Comparison of ENCODE assay signal across 9 cellular contexts in genomic region chr3:73432021-73432722, GRCh38.
DNase-seq lines count a peak whose midpoint lies in the region; ATAC-seq and TF ChIP-seq lines count a peak whose summit lies in the region.
"Had no signal": no experiment of that assay in that cellular context is flagged by ENCODE, and none has a peak within 500 bp of the region (broad histone marks: within the 10 kb centered on the region; RNA-seq: fewer than 3 reads in every experiment).

No MANE protein-coding gene starts in this region.

- H3K27me3 ChIP-seq in CD4-positive, alpha-beta T cell (ENCODE audit: control insufficient read depth, insufficient read depth, low read length): no peaks in the 10 kb centered on the region
- H3K27me3 ChIP-seq: SJSA1 had no signal

- intact Hi-C loops in CD4-positive, alpha-beta T cell (cut with DNase I, micrococcal nuclease): loop anchor here in 1 of 2 experiments (5.0 kb wide), 1 partner anchor 330 kb away; no protein-coding TSS in a partner anchor

- H3K9me3 Mint-ChIP-seq in CD4-positive, alpha-beta T cell: no peaks in the 10 kb centered on the region

- H3K27me3 Mint-ChIP-seq in CD4-positive, alpha-beta T cell: peaks cover 18% of the 10 kb centered on the region

- H3K9me3 ChIP-seq in CD4-positive, alpha-beta T cell (ENCODE audit: control insufficient read depth, low read length): no peaks in the 10 kb centered on the region
- H3K9me3 ChIP-seq: SJSA1 had no signal

- H3K27ac Mint-ChIP-seq in CD4-positive, alpha-beta T cell: no peak overlapping the region

- CTCF ChIA-PET in CD4-positive, alpha-beta T cell (lab: Charles Lee): no interaction called here

- H3K4me3 Mint-ChIP-seq in CD4-positive, alpha-beta T cell: no peak overlapping the region

- no peaks in the 10 kb centered on the region for H3K36me3 Mint-ChIP-seq in CD4-positive, alpha-beta T cell (ENCODE audit: low read depth)

- no peak overlapping the region for H3K27ac ChIP-seq in CD4-positive, alpha-beta T cell (ENCODE audit: low read depth, low read length)
- H3K27ac ChIP-seq: SJSA1 had no signal

- DNase-seq in CD4-positive, alpha-beta T cell: no peak
- peak; percentile 43 for DNase-seq in GM20000 (ENCODE audit: low spot score)
- DNase-seq in NCI-H748 (lab: John Stamatoyannopoulos, UW; ENCODE audit: unreplicated experiment): peak; percentile 62
- DNase-seq in dermis blood vessel endothelial cell: peak; percentile 49
- DNase-seq in myocyte (ENCODE audit: low read depth): peak; percentile 60
- no peak for DNase-seq in omental fat pad (ENCODE audit: low spot score)
- no peak for DNase-seq in DMS79 treated with DMSO at 0.1 percent for 48 hours (lab: John Stamatoyannopoulos, UW)

- TF ChIP-seq CTCF in CD4-positive, alpha-beta T cell (IDR thresholded peaks at IDR 0.05): peak; percentile 48
- TF ChIP-seq CTCF in GM20000 (IDR thresholded peaks at IDR 0.05; ENCODE audit: extremely low read depth, missing control alignments) (peak; percentile 13), omental fat pad (IDR thresholded peaks at IDR 0.05) (peak in 1 of 3 donors; percentile 14)

- POLR2A ChIA-PET in CD4-positive, alpha-beta T cell (lab: Charles Lee): no interaction called here

- ATAC-seq in CD4-positive, alpha-beta T cell (ENCODE audit: poor library complexity): no peak
- ATAC-seq in GM18861 (IDR thresholded peaks at IDR 0.05; ENCODE audit: unreplicated experiment): no peak
- ATAC-seq in omental fat pad (ENCODE audit: low FRiP score): no peak

- no peaks in the 10 kb centered on the region for H3K4me1 Mint-ChIP-seq in CD4-positive, alpha-beta T cell (ENCODE audit: low read depth)

Comparison
In these comparisons a context has a peak if more than half of its experiments do, and no peak if none do; other contexts are left out.
1. DNase-seq: peak in GM20000 (single experiment), NCI-H748 (single experiment), dermis blood vessel endothelial cell (single experiment) and myocyte (single experiment); none in CD4-positive, alpha-beta T cell (0 of 10), omental fat pad (single experiment) and DMS79 treated with DMSO at 0.1 percent for 48 hours (single experiment).